15 cellular contexts compared by ENCODE assay signal in genomic region chr12:38782393-38782792, GRCh38.
"Had no signal": no experiment of that assay in that cellular context is flagged by ENCODE, and none has a peak within 500 bp of the region (broad histone marks: within the 10 kb centered on the region; RNA-seq: fewer than 3 reads in every experiment).

No MANE protein-coding gene starts in this region.

- H3K4me1 ChIP-seq: body of pancreas, tibial artery, uterus had no signal

- H3K27ac ChIP-seq: body of pancreas, tibial artery, uterus had no signal

- H3K36me3 ChIP-seq: uterus had no signal

- FAIRE-seq: islet of Langerhans had no signal

- H3K27me3 ChIP-seq: body of pancreas, tibial artery, uterus had no signal

- DNase-seq: activated CD4-positive, alpha-beta T cell treated with anti-CD3 and anti-CD28 coated beads for 4 hours; activated CD8-positive, alpha-beta memory T cell treated with anti-CD3 and anti-CD28 coated beads for 24 hours; activated naive CD4-positive, alpha-beta T cell treated with anti-CD3 and anti-CD28 coated beads, Interleukin-2, amount 10 ng/mL, durations not matched to agents 7 days and 5 days; body of pancreas; cortex of kidney; effector CD8-positive, alpha-beta T cell; foreskin melanocyte; head of caudate nucleus; natural killer cell; right cardiac atrium; tibial artery; uterus had no signal

- ATAC-seq: body of pancreas; left lobe of liver; natural killer cell; right cardiac atrium; stimulated activated effector memory CD8-positive, alpha-beta T cell treated with anti-CD3 and anti-CD28 coated beads, Interleukin-12 subunit alpha, Interleukin-12 subunit beta, amount 100 ng/mL, for 72 hours had no signal

- H3K4me3 ChIP-seq: body of pancreas, tibial artery, uterus had no signal

- H3K9me3 ChIP-seq: body of pancreas, uterus had no signal
